ENCODE assay signal across 1 cellular context in genomic region chr3:149224736-149225594, GRCh38.
TF ChIP-seq lines count a peak whose summit lies in the region.

No MANE protein-coding gene starts in this region.

TF ChIP-seq in HepG2, 621 proteins besides CTCF, POLR2A, EP300 and RAD21 (continued from another document and continues in another):
- TF ChIP-seq MXD3 (CRISPR knock-in tag; IDR thresholded peaks at IDR 0.05): no peak
- no peak for TF ChIP-seq GMEB1 (CRISPR knock-in tag; IDR thresholded peaks at IDR 0.05; ENCODE audit: borderline replicate concordance)
- TF ChIP-seq MLX (CRISPR knock-in tag; IDR thresholded peaks at IDR 0.05): peak; percentile 82; the same call in 1 of the 2 replicates
- TF ChIP-seq ZBTB4 (CRISPR knock-in tag; IDR thresholded peaks at IDR 0.05; ENCODE audit: borderline replicate concordance): no peak
- TF ChIP-seq PLSCR1 (CRISPR knock-in tag; IDR thresholded peaks at IDR 0.05; ENCODE audit: borderline replicate concordance): no peak
- peak; percentile 65; the same call in 1 of the 2 replicates for TF ChIP-seq ZNF709 (CRISPR knock-in tag; IDR thresholded peaks at IDR 0.05)
- no peak for TF ChIP-seq TRIM22 (IDR thresholded peaks at IDR 0.05)
- peak; percentile 88 for TF ChIP-seq POGZ (CRISPR knock-in tag; IDR thresholded peaks at IDR 0.05)
- TF ChIP-seq KLF13 (CRISPR knock-in tag; IDR thresholded peaks at IDR 0.05): no peak
- TF ChIP-seq ZNF75D (CRISPR knock-in tag; IDR thresholded peaks at IDR 0.05; ENCODE audit: borderline replicate concordance): no peak
- TF ChIP-seq ZNF556 (CRISPR knock-in tag; IDR thresholded peaks at IDR 0.05; ENCODE audit: borderline replicate concordance): no peak; the same call in 1 of the 2 replicates
- no peak for TF ChIP-seq ZNF879 (CRISPR knock-in tag; IDR thresholded peaks at IDR 0.05)
- TF ChIP-seq ZNF597 (CRISPR knock-in tag; IDR thresholded peaks at IDR 0.05): no peak
- TF ChIP-seq ZNF18 (CRISPR knock-in tag; IDR thresholded peaks at IDR 0.05; ENCODE audit: insufficient replicate concordance): peak; percentile 88
- TF ChIP-seq MNT (IDR thresholded peaks at IDR 0.05): peak; percentile 69
- TF ChIP-seq DDIT3 (CRISPR knock-in tag; IDR thresholded peaks at IDR 0.05): no peak
- no peak for TF ChIP-seq ZNF775 (CRISPR knock-in tag; IDR thresholded peaks at IDR 0.05; ENCODE audit: borderline replicate concordance)
- TF ChIP-seq HMG20B (CRISPR knock-in tag; conservative IDR thresholded peaks at IDR 0.05): no peak; the same call in 1 of the 2 replicates
- TF ChIP-seq HDAC1 (CRISPR knock-in tag; IDR thresholded peaks at IDR 0.05): peak; percentile 33; the same call in 1 of the 2 replicates
- TF ChIP-seq FOXP4 (CRISPR knock-in tag; IDR thresholded peaks at IDR 0.05): peak; percentile 98
- TF ChIP-seq ESRRA (CRISPR knock-in tag; IDR thresholded peaks at IDR 0.05; ENCODE audit: low read depth): peak; percentile 83; the same call in 1 of the 2 replicates
- TF ChIP-seq ZBTB33 (CRISPR knock-in tag; IDR thresholded peaks at IDR 0.05): peak; percentile 22; the same call in 1 of the 2 replicates
- TF ChIP-seq NR2F2 (IDR thresholded peaks at IDR 0.05; ENCODE audit: borderline replicate concordance, low read depth): peak; percentile 89
- no peak for TF ChIP-seq IRF9 (CRISPR knock-in tag; IDR thresholded peaks at IDR 0.05; ENCODE audit: borderline replicate concordance)
- TF ChIP-seq MAZ (IDR thresholded peaks at IDR 0.05; ENCODE audit: borderline replicate concordance, low read depth, low read length): no peak
- peak; percentile 66; the same call in 1 of the 2 replicates for TF ChIP-seq MAZ (CRISPR knock-in tag; IDR thresholded peaks at IDR 0.05; ENCODE audit: low read depth)
- TF ChIP-seq ZNF784 (CRISPR knock-in tag; IDR thresholded peaks at IDR 0.05; ENCODE audit: borderline replicate concordance): no peak; the same call in 1 of the 2 replicates
- TF ChIP-seq ZFAT (CRISPR knock-in tag; conservative IDR thresholded peaks at IDR 0.05): no peak
- TF ChIP-seq ZSCAN9 (CRISPR knock-in tag; IDR thresholded peaks at IDR 0.05; ENCODE audit: borderline replicate concordance): peak; percentile 85
- no peak for TF ChIP-seq FOXC1 (CRISPR knock-in tag; IDR thresholded peaks at IDR 0.05; ENCODE audit: borderline replicate concordance)
- no peak for TF ChIP-seq ZNF549 (CRISPR knock-in tag; IDR thresholded peaks at IDR 0.05)
- TF ChIP-seq HOXD1 (CRISPR knock-in tag; IDR thresholded peaks at IDR 0.05): no peak; the same call in 1 of the 2 replicates
- peak; percentile 64; the same call in 1 of the 2 replicates for TF ChIP-seq ARID3A (IDR thresholded peaks at IDR 0.05; ENCODE audit: low read depth, low read length)
